1 cellular context compared by ENCODE assay signal in genomic region chr10:30770229-30770628, GRCh38.
TF ChIP-seq lines count a peak whose summit lies in the region.

No MANE protein-coding gene starts in this region.

TF ChIP-seq in K562, 482 proteins besides CTCF, POLR2A, EP300 and RAD21 (continued from another document):
- TF ChIP-seq ZBTB2 (IDR thresholded peaks at IDR 0.05) (no peak), HOMEZ (CRISPR knock-in tag; IDR thresholded peaks at IDR 0.05) (no peak), NFE2 (IDR thresholded peaks at IDR 0.05; ENCODE audit: low read depth) (no peak)
TF ChIP-seq in K562: peak in this region for 1.
